In the genomic region with DNA sequence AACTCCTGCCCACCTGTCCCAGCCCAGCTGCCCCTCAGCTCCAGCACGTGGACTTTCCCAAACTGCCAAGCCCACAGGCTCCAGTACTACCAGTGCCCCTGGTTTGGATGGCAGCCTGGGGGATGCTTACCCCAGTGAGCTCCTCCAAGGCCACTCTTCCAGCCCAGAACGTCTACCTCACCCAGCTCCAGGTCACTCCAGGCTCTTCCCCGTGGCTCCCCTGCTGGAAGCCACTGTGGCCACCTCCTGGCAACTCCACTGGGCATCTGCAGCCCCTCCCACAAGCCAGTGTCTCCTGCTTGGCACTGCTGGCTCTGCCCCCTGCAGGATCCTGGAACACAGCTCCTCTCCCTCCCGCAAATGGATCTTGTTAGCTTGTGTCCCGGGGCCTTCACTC, we compare ENCODE assay signal across 13 cellular contexts. TPM values are rescaled to one million over a fixed set of nuclear protein-coding genes. Genes with fewer than 3 reads are reported as not detected.
A peak's percentile ranks its signal among the peaks of the same experiment; 100 is the strongest.
DNase-seq lines count a peak whose midpoint lies in the region; ATAC-seq and TF ChIP-seq lines count a peak whose summit lies in the region.
"Had no signal": no experiment of that assay in that cellular context is flagged by ENCODE, and none has a peak within 500 bp of the region (broad histone marks: within the 10 kb centered on the region; RNA-seq: fewer than 3 reads in every experiment).

No MANE protein-coding gene starts in this region.

- peak; percentile 22 for DNase-seq in NCI-H2196 (lab: John Stamatoyannopoulos, UW; ENCODE audit: unreplicated experiment)
- DNase-seq in NCI-H2196 treated with DMSO at 0.1 percent for 48 hours (lab: John Stamatoyannopoulos, UW; ENCODE audit: unreplicated experiment), result no peak
- DNase-seq in epithelial cell of proximal tubule (ENCODE audit: low read depth), result no peak
- DNase-seq: immature natural killer cell, KG1, NCI-H2081, upper lobe of left lung had no signal

- H3K79me2 ChIP-seq in OCI-LY3 (ENCODE audit: low read length), result no peaks in the 10 kb centered on the region

- H4K20me1 ChIP-seq in OCI-LY3 (ENCODE audit: insufficient read depth, low read length), result no peaks in the 10 kb centered on the region

- H3K36me3 ChIP-seq in OCI-LY3 (replicated peaks; ENCODE audit: low read depth, low read length) (no peaks in the 10 kb centered on the region), skeletal muscle tissue (ENCODE audit: control insufficient read depth in 3 of 3, insufficient read depth in 3 of 3, low read length in 3 of 3) (no peaks in the 10 kb centered on the region), gastroesophageal sphincter (no peaks in the 10 kb centered on the region)
- H3K36me3 ChIP-seq: upper lobe of left lung had no signal

- WGBS in gastroesophageal sphincter (ENCODE audit: low coverage in 1 of 2), 2 donors, result no CpG with 5 or more reads among the region's 5 CpGs

- H3K9me3 ChIP-seq in OCI-LY3 (ENCODE audit: insufficient read depth, low read length) (no peaks in the 10 kb centered on the region), skeletal muscle tissue (ENCODE audit: control insufficient read depth in 3 of 3, low read length in 3 of 3) (no peaks in the 10 kb centered on the region), gastroesophageal sphincter (no peaks in the 10 kb centered on the region)
- H3K9me3 ChIP-seq: upper lobe of left lung had no signal

- no peak overlapping the region; the same call in 1 of the 2 replicates for H2AFZ ChIP-seq in OCI-LY3 (ENCODE audit: low read depth, low read length)

- TF ChIP-seq CTCF in OCI-LY3 (IDR thresholded peaks at IDR 0.05; ENCODE audit: low read depth, low read length) (no peak), epithelial cell of proximal tubule (conservative IDR thresholded peaks at IDR 0.05; ENCODE audit: low read depth, low read length) (peak; percentile 13), gastroesophageal sphincter (IDR thresholded peaks at IDR 0.05) (no peak)

- no peak for TF ChIP-seq EP300 in gastroesophageal sphincter (IDR thresholded peaks at IDR 0.05)

- peak overlapping the region; percentile 45 for H3K4me2 ChIP-seq in OCI-LY3 (ENCODE audit: low read length)

- H3K27me3 ChIP-seq in OCI-LY3 (ENCODE audit: low read depth, low read length), result no peaks in the 10 kb centered on the region; the same call in 1 of the 2 replicates
- no peaks in the 10 kb centered on the region for H3K27me3 ChIP-seq in skeletal muscle tissue (ENCODE audit: control insufficient read depth in 3 of 3, insufficient read depth in 3 of 3, low read length in 3 of 3)
- H3K27me3 ChIP-seq in gastroesophageal sphincter, result no peaks in the 10 kb centered on the region
- H3K27me3 ChIP-seq: upper lobe of left lung had no signal

- H3K9ac ChIP-seq in OCI-LY3 (ENCODE audit: low read length) (no peak overlapping the region), skeletal muscle tissue (ENCODE audit: low read depth in 1 of 3, low read length in 3 of 3) (peak overlapping the region in 1 of 3 donors; percentile 40)

- H3K27ac ChIP-seq in OCI-LY3 (ENCODE audit: low read length) (no peak overlapping the region), skeletal muscle tissue (ENCODE audit: low read depth, low read length) (peak overlapping the region; percentile 14), gastroesophageal sphincter (no peak overlapping the region)
- H3K27ac ChIP-seq: upper lobe of left lung had no signal

- no peak for TF ChIP-seq POLR2A in gastroesophageal sphincter (IDR thresholded peaks at IDR 0.05)

- ATAC-seq in HG03108 (IDR thresholded peaks at IDR 0.05; ENCODE audit: unreplicated experiment), result no peak
- ATAC-seq in gastroesophageal sphincter, result no peak
- no peak for ATAC-seq in GM18511 (IDR thresholded peaks at IDR 0.05; ENCODE audit: unreplicated experiment)
- ATAC-seq: naive thymus-derived CD8-positive, alpha-beta T cell had no signal

- H3K4me1 ChIP-seq in OCI-LY3 (ENCODE audit: low read length), result peaks cover 30% of the 10 kb centered on the region
- H3K4me1 ChIP-seq in skeletal muscle tissue (ENCODE audit: control insufficient read depth in 3 of 3, insufficient read depth in 3 of 3, low read length in 3 of 3), result peaks cover 11 to 26% (median 13%) of the 10 kb centered on the region in 3 donors
- peaks cover 0 to 12% (median 0%) of the 10 kb centered on the region in 3 donors for H3K4me1 ChIP-seq in gastroesophageal sphincter
- H3K4me1 ChIP-seq: upper lobe of left lung had no signal

- H3K4me3 ChIP-seq in OCI-LY3 (ENCODE audit: low read length) (no peak overlapping the region), epithelial cell of proximal tubule (ENCODE audit: low read depth, low read length) (no peak overlapping the region), skeletal muscle tissue (ENCODE audit: low read length in 3 of 3) (no peak overlapping the region), gastroesophageal sphincter (no peak overlapping the region)
- H3K4me3 ChIP-seq: upper lobe of left lung had no signal

RNA-seq across cellular contexts. Expression of a gene that starts 29.3 kb away (rescaled TPM):
- total RNA-seq in epithelial cell of proximal tubule, result not detected in 2 replicates
- total RNA-seq in skeletal muscle tissue, result not detected
- total RNA-seq in gastroesophageal sphincter, result not detected
- total RNA-seq: naive thymus-derived CD8-positive, alpha-beta T cell had no signal
